10 cellular contexts compared by ENCODE assay signal in the genomic region with DNA sequence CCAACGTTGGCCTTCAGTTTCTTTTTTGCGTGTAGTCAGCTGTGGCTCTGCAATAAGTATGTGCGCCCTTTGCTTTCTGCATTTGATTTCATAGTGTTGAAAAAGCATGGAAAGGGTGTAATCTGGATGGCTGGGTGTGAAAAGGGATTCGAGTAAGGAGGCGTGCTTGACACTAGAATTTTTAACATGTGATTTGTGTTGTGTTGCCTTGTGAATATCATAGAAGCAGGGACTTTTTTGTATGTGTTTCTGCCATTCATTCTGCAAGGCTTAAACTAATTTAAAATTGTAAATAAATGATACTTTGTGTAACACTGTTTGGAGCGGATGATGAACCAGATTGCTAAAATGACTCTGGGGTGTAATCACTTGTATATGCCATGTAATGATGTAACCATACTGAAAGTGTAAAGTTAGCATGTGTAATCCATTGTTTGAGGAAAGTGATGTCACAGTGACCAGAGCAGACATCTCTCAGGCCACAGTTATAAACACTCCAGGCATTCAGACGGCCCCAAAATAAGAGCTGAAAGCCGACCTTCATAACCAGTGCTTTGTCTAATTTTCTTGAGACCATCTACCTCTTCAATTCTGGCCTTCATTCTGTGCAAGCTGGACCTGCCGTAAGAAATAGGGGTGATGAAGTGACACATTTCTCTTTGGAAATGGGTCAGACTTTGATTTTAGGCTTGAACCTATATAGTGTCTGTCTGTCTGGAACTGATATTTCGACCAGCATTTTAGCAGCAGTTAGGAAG. TPM values are rescaled to one million over a fixed set of nuclear protein-coding genes. Genes with fewer than 3 reads are reported as not detected.
DNase-seq lines count a peak whose midpoint lies in the region; ATAC-seq and TF ChIP-seq lines count a peak whose summit lies in the region.
"Had no signal": no experiment of that assay in that cellular context is flagged by ENCODE, and none has a peak within 500 bp of the region (broad histone marks: within the 10 kb centered on the region; RNA-seq: fewer than 3 reads in every experiment).

No MANE protein-coding gene starts in this region.

- POLR2A ChIA-PET in CD8-positive, alpha-beta memory T cell (lab: Charles Lee), result no interaction called here

- no peaks in the 10 kb centered on the region for H3K36me3 ChIP-seq in thoracic aorta
- H3K36me3 ChIP-seq in CD8-positive, alpha-beta memory T cell (ENCODE audit: insufficient read depth, low read length), result no peaks in the 10 kb centered on the region
- H3K36me3 ChIP-seq: neutrophil had no signal

- H3K27me3 ChIP-seq in dorsolateral prefrontal cortex, result no peaks in the 10 kb centered on the region
- no peaks in the 10 kb centered on the region for H3K27me3 ChIP-seq in thoracic aorta (replicated peaks; ENCODE audit: insufficient read depth)
- no peaks in the 10 kb centered on the region for H3K27me3 ChIP-seq in CD8-positive, alpha-beta memory T cell (ENCODE audit: insufficient read depth, low read length, poor library complexity, severe bottlenecking)

- in situ Hi-C loops in KBM-7 (cut with MboI; ENCODE audit: low pct_unique_long_range_greater_than_20kb, low sequenced_read_pairs), result no loop called here

- H3K27me3 Mint-ChIP-seq in CD8-positive, alpha-beta memory T cell, result peaks cover 9 to 17% of the 10 kb centered on the region in 2 donors

- intact Hi-C loops in dorsolateral prefrontal cortex (cut with DNase I), result no loop called here

- H3K27ac ChIP-seq in dorsolateral prefrontal cortex (peak overlapping the region; percentile 58 to 99 (median 93)), thoracic aorta (peak overlapping the region; percentile 91 to 95)
- no peak overlapping the region for H3K27ac ChIP-seq in CD8-positive, alpha-beta memory T cell (ENCODE audit: low read depth, low read length)
- H3K27ac ChIP-seq: neutrophil had no signal

- H3K27ac Mint-ChIP-seq in CD8-positive, alpha-beta memory T cell, result no peak overlapping the region
- H3K27ac Mint-ChIP-seq in stimulated activated effector memory CD8-positive, alpha-beta T cell treated with anti-CD3 and anti-CD28 coated beads, Interleukin-12 subunit alpha, Interleukin-12 subunit beta, amount 100 ng/mL, for 72 hours, result no peak overlapping the region

- ATAC-seq in thoracic aorta (ENCODE audit: insufficient number of reproducible peaks, low FRiP score, low read depth), result peak; percentile 62
- ATAC-seq in HG03135 (IDR thresholded peaks at IDR 0.05; ENCODE audit: unreplicated experiment), result no peak
- ATAC-seq in stimulated activated effector memory CD8-positive, alpha-beta T cell treated with anti-CD3 and anti-CD28 coated beads, Interleukin-12 subunit alpha, Interleukin-12 subunit beta, amount 100 ng/mL, for 72 hours, result no peak

- H3K9me3 ChIP-seq in thoracic aorta, result no peaks in the 10 kb centered on the region
- H3K9me3 ChIP-seq in CD8-positive, alpha-beta memory T cell (ENCODE audit: low read length), result no peaks in the 10 kb centered on the region
- H3K9me3 ChIP-seq: neutrophil had no signal

- H3K4me3 ChIP-seq in dorsolateral prefrontal cortex (peak overlapping the region in 58 of 59 donors; percentile 3 to 65 (median 45)), thoracic aorta (peak overlapping the region; percentile 69)
- no peak overlapping the region for H3K4me3 ChIP-seq in CD8-positive, alpha-beta memory T cell (ENCODE audit: low read length)

- H3K4me1 ChIP-seq in thoracic aorta (ENCODE audit: control insufficient read depth in 1 of 2, low read depth in 2 of 2), result peaks cover 4 to 34% of the 10 kb centered on the region in 2 donors
- H3K4me1 ChIP-seq in CD8-positive, alpha-beta memory T cell (ENCODE audit: insufficient read depth, low read length), result no peaks in the 10 kb centered on the region

- no peaks in the 10 kb centered on the region for H3K4me1 Mint-ChIP-seq in CD8-positive, alpha-beta memory T cell
- H3K4me1 Mint-ChIP-seq in stimulated activated effector memory CD8-positive, alpha-beta T cell treated with anti-CD3 and anti-CD28 coated beads, Interleukin-12 subunit alpha, Interleukin-12 subunit beta, amount 100 ng/mL, for 72 hours, result no peaks in the 10 kb centered on the region

- no peaks in the 10 kb centered on the region for H3K9me3 Mint-ChIP-seq in CD8-positive, alpha-beta memory T cell
- H3K9me3 Mint-ChIP-seq in stimulated activated effector memory CD8-positive, alpha-beta T cell treated with anti-CD3 and anti-CD28 coated beads, Interleukin-12 subunit alpha, Interleukin-12 subunit beta, amount 100 ng/mL, for 72 hours, result no peaks in the 10 kb centered on the region

- CTCF ChIA-PET in CD8-positive, alpha-beta memory T cell (lab: Charles Lee), result no interaction called here

- TF ChIP-seq CTCF in dorsolateral prefrontal cortex (IDR thresholded peaks at IDR 0.05 in 54 of 56, conservative IDR thresholded peaks at IDR 0.05 in 2 of 56; ENCODE audit: low read depth in 1 of 56, partially characterized antibody in 56 of 56), result no peak
- no peak for TF ChIP-seq CTCF in thoracic aorta (IDR thresholded peaks at IDR 0.05)

- peak; percentile 40 for DNase-seq in LHCN-M2 (ENCODE audit: low read depth)
- DNase-seq in dorsolateral prefrontal cortex, result peak in 1 of 10 donors; percentile 46
- DNase-seq in kidney tubule cell (ENCODE audit: low spot score), result peak; percentile 22
- DNase-seq in thoracic aorta (ENCODE audit: low spot score), result no peak
- DNase-seq in CD8-positive, alpha-beta memory T cell, result no peak
- DNase-seq in stimulated activated effector memory CD8-positive, alpha-beta T cell treated with anti-CD3 and anti-CD28 coated beads, Interleukin-12 subunit alpha, Interleukin-12 subunit beta, amount 100 ng/mL, for 72 hours (ENCODE audit: low spot score in 2 of 2), result no peak
- no peak for DNase-seq in KBM-7
- DNase-seq: effector CD4-positive, alpha-beta T cell had no signal

- H3K4me3 Mint-ChIP-seq in CD8-positive, alpha-beta memory T cell, result no peak overlapping the region
- no peak overlapping the region for H3K4me3 Mint-ChIP-seq in stimulated activated effector memory CD8-positive, alpha-beta T cell treated with anti-CD3 and anti-CD28 coated beads, Interleukin-12 subunit alpha, Interleukin-12 subunit beta, amount 100 ng/mL, for 72 hours

- peaks cover 0 to 1% (median 0%) of the 10 kb centered on the region in 3 donors for H3K36me3 Mint-ChIP-seq in CD8-positive, alpha-beta memory T cell
- no peaks in the 10 kb centered on the region for H3K36me3 Mint-ChIP-seq in stimulated activated effector memory CD8-positive, alpha-beta T cell treated with anti-CD3 and anti-CD28 coated beads, Interleukin-12 subunit alpha, Interleukin-12 subunit beta, amount 100 ng/mL, for 72 hours

RNA-seq across cellular contexts. Expression of gene SH3BGR, which starts 0.6 kb away (rescaled TPM):
- 2.1 and 4.2 TPM in 2 replicates for total RNA-seq in LHCN-M2 (2014; rRNA removed)
- polyA plus RNA-seq in LHCN-M2 (2012), result 3.9 TPM
- 10 to 100 TPM; 11.0 to 58.3 (median 20.8) TPM for total RNA-seq in dorsolateral prefrontal cortex
- total RNA-seq in thoracic aorta, result 10 to 100 TPM; 14.6 to 24.9 TPM
- total RNA-seq in CD8-positive, alpha-beta memory T cell, result 1 to 10 TPM; 4.5 to 5.8 TPM
- polyA plus RNA-seq in CD8-positive, alpha-beta memory T cell, result 1.6 TPM

RNA-seq across cellular contexts. Expression of gene LCA5L, which starts 6.8 kb away (rescaled TPM):
- total RNA-seq in LHCN-M2 (2014; rRNA removed), result 0.58 and 0.98 TPM in 2 replicates
- 0.44 TPM for polyA plus RNA-seq in LHCN-M2 (2012)
- 1 to 10 TPM in 90 of 120 experiments, under 1 TPM in 27, not detected in 3; 0.36 to 4.6 (median 1.6) TPM for total RNA-seq in dorsolateral prefrontal cortex
- total RNA-seq in thoracic aorta, result 1 to 10 TPM; 1.2 to 3.2 TPM
- total RNA-seq in CD8-positive, alpha-beta memory T cell, result under 1 TPM; 0.13 to 0.33 TPM
- polyA plus RNA-seq in CD8-positive, alpha-beta memory T cell, result 0.25 TPM

Comparison
In these comparisons a context has a peak if more than half of its experiments do, and no peak if none do; other contexts are left out.
1. DNase-seq: peak in LHCN-M2 (single experiment) and kidney tubule cell (single experiment); none in thoracic aorta (single experiment), CD8-positive, alpha-beta memory T cell (0 of 5), stimulated activated effector memory CD8-positive, alpha-beta T cell treated with anti-CD3 and anti-CD28 coated beads, Interleukin-12 subunit alpha, Interleukin-12 subunit beta, amount 100 ng/mL, for 72 hours (0 of 2) and KBM-7 (single experiment).